Comparison of ENCODE assay signal across 2 cellular contexts in genomic region chr9:34254966-34255825, GRCh38.
TF ChIP-seq lines count a peak whose summit lies in the region.

No MANE protein-coding gene starts in this region.

TF ChIP-seq in HCT116, 20 proteins besides CTCF, POLR2A, EP300 and RAD21:
- TF ChIP-seq REST (IDR thresholded peaks at IDR 0.05; ENCODE audit: low read depth) (no peak), EZH2phosphoT487 (IDR thresholded peaks at IDR 0.05; ENCODE audit: borderline replicate concordance) (no peak), CEBPB (IDR thresholded peaks at IDR 0.05; ENCODE audit: low read depth) (no peak), FOSL1 (IDR thresholded peaks at IDR 0.05; ENCODE audit: low read depth) (no peak), ZNF274 (IDR thresholded peaks at IDR 0.05; ENCODE audit: low read depth, low read length) (no peak), EGR1 (IDR thresholded peaks at IDR 0.05; ENCODE audit: low read depth) (no peak), YY1 (IDR thresholded peaks at IDR 0.05; ENCODE audit: extremely low read depth, insufficient replicate concordance, low read depth, low read length) (no peak), SP1 (IDR thresholded peaks at IDR 0.05; ENCODE audit: low read depth) (no peak), TCF7L2 (IDR thresholded peaks at IDR 0.05; ENCODE audit: borderline replicate concordance, extremely low read depth, insufficient read depth, insufficient read length) (no peak), MAX (IDR thresholded peaks at IDR 0.05) (no peak), ATF3 (IDR thresholded peaks at IDR 0.05) (no peak), CBX3 (IDR thresholded peaks at IDR 0.05; ENCODE audit: low read depth) (no peak), SIN3A (IDR thresholded peaks at IDR 0.05; ENCODE audit: low read depth) (no peak), EZH2 (IDR thresholded peaks at IDR 0.05) (no peak), POLR2AphosphoS5 (IDR thresholded peaks at IDR 0.05; ENCODE audit: low read depth, low read length) (no peak), JUND (IDR thresholded peaks at IDR 0.05) (no peak)

TF ChIP-seq in WTC11, 78 proteins besides CTCF, POLR2A, EP300 and RAD21 (continued from another document):
- TF ChIP-seq ARID4B (CRISPR knock-in tag; IDR thresholded peaks at IDR 0.05; ENCODE audit: borderline replicate concordance) = no peak
- no peak for TF ChIP-seq ATF3 (CRISPR knock-in tag; conservative IDR thresholded peaks at IDR 0.05)
- TF ChIP-seq JUN (CRISPR knock-in tag; IDR thresholded peaks at IDR 0.05) = no peak
- no peak for TF ChIP-seq TCF7 (CRISPR knock-in tag; IDR thresholded peaks at IDR 0.05; ENCODE audit: low read depth)
